21 cellular contexts compared by ENCODE assay signal in genomic region chr7:107668296-107668695, GRCh38. TPM values are rescaled to one million over a fixed set of nuclear protein-coding genes. Genes with fewer than 3 reads are reported as not detected.
"Had no signal": no experiment of that assay in that cellular context is flagged by ENCODE, and none has a peak within 500 bp of the region (broad histone marks: within the 10 kb centered on the region; RNA-seq: fewer than 3 reads in every experiment).

No MANE protein-coding gene starts in this region.

- H3K27ac Mint-ChIP-seq: dendritic cell treated with granulocyte-macrophage colony-stimulating factor and Interleukin-4, amounts not matched to agents 40 ng/mL and 50 ng/mL, for 4 days; effector memory CD8-positive, alpha-beta T cell; naive thymus-derived CD8-positive, alpha-beta T cell had no signal

- H3K9me3 Mint-ChIP-seq: dendritic cell treated with granulocyte-macrophage colony-stimulating factor and Interleukin-4, amounts not matched to agents 40 ng/mL and 50 ng/mL, for 4 days; effector memory CD8-positive, alpha-beta T cell; naive thymus-derived CD8-positive, alpha-beta T cell; neural crest cell had no signal

- H3K4me2 ChIP-seq: smooth muscle cell had no signal

- H3K36me3 ChIP-seq: esophagus muscularis mucosa, gastrocnemius medialis, heart right ventricle, ovary, right atrium auricular region, suprapubic skin, tibial nerve, upper lobe of right lung, vagina had no signal

- H3K4me3 ChIP-seq: esophagus muscularis mucosa, gastrocnemius medialis, heart right ventricle, ovary, right atrium auricular region, smooth muscle cell, suprapubic skin, tibial nerve, upper lobe of right lung, vagina had no signal

- H3K9me3 ChIP-seq: esophagus muscularis mucosa, gastrocnemius medialis, heart right ventricle, ovary, right atrium auricular region, suprapubic skin, tibial nerve, upper lobe of right lung, vagina had no signal

- DNase-seq: effector memory CD8-positive, alpha-beta T cell; gastrocnemius medialis; heart right ventricle; hypothalamus; mammary epithelial cell; naive thymus-derived CD8-positive, alpha-beta T cell; ovary; stimulated activated CD4-positive, alpha-beta T cell treated with anti-CD3 and anti-CD28 coated beads, Interleukin-2, amount 100 ng/mL, for 48 hours; stimulated activated naive CD8-positive, alpha-beta T cell treated with anti-CD3 and anti-CD28 coated beads, Interleukin-15, Interleukin-2, amounts not matched to agents 100 U/mL and 50 U/mL, for 24 hours; upper lobe of right lung had no signal

- ATAC-seq: effector memory CD8-positive, alpha-beta T cell; gastrocnemius medialis; heart right ventricle; left lobe of liver; naive thymus-derived CD8-positive, alpha-beta T cell; stimulated activated naive CD8-positive, alpha-beta T cell treated with anti-CD3 and anti-CD28 coated beads, Interleukin-15, Interleukin-2, amounts not matched to agents 100 U/mL and 50 U/mL, for 24 hours; upper lobe of right lung had no signal

- H3K27ac ChIP-seq: epithelial cell of prostate, esophagus muscularis mucosa, gastrocnemius medialis, heart right ventricle, ovary, right atrium auricular region, suprapubic skin, tibial nerve, upper lobe of right lung, vagina had no signal

- H3K4me1 Mint-ChIP-seq: naive thymus-derived CD8-positive, alpha-beta T cell; neural crest cell had no signal

- H3K4me3 Mint-ChIP-seq: dendritic cell treated with granulocyte-macrophage colony-stimulating factor and Interleukin-4, amounts not matched to agents 40 ng/mL and 50 ng/mL, for 4 days; effector memory CD8-positive, alpha-beta T cell; naive thymus-derived CD8-positive, alpha-beta T cell; neural crest cell had no signal

- H3K4me1 ChIP-seq: esophagus muscularis mucosa, gastrocnemius medialis, heart right ventricle, right atrium auricular region, suprapubic skin, tibial nerve, upper lobe of right lung, vagina had no signal

- H3K36me3 Mint-ChIP-seq: naive thymus-derived CD8-positive, alpha-beta T cell had no signal

- H3K27me3 ChIP-seq: gastrocnemius medialis, ovary, right atrium auricular region, tibial nerve, vagina had no signal

RNA-seq across cellular contexts. Expression of gene SLC26A4, which starts 7.7 kb away (rescaled TPM):
- total RNA-seq: left lobe of liver, mononuclear cell, vagina had no signal
